27 cellular contexts compared by ENCODE assay signal in the genomic region with DNA sequence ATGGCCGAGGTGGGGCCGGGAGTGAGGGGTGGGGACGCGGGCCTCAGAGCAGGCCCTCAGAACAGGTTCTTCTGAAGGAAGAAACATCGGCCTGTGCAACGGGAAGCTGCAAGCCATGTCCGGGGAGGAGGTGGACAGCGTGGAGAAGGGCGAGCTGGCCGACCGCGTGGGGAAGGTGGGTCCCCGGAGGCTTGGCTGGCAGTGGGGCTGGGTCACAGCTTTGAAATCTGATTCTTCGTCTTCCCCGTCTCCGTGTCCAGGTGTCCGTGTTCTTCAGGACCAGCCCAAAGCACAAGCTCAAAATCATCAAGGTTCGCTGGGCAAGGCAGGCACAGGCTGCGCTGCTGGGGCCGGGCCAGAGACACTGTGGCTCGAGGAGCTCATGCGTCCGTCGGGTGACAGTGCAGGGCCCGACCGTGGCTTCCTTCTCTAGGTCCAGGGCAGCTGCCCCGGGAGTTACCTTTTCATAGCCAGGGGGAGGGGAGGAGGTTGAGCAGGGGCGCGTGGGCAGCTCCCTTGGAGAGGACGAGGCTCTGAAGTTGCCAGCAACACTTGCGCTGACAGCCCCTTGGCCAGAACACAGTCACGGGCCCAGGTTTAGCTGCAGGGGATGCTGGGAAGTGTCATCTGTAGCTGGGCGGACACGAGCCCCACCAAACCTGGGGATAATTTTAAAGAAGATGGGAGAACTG. TPM values are rescaled to one million over a fixed set of nuclear protein-coding genes. Genes with fewer than 3 reads are reported as not detected.
A peak's percentile ranks its signal among the peaks of the same experiment; 100 is the strongest.
DNase-seq lines count a peak whose midpoint lies in the region; ATAC-seq, FAIRE-seq and TF ChIP-seq lines count a peak whose summit lies in the region.
"Had no signal": no experiment of that assay in that cellular context is flagged by ENCODE, and none has a peak within 500 bp of the region (broad histone marks: within the 10 kb centered on the region; RNA-seq: fewer than 3 reads in every experiment).

No MANE protein-coding gene starts in this region.

- no peak overlapping the region for H3K4me3 Mint-ChIP-seq in activated CD4-positive, alpha-beta memory T cell treated with anti-CD3 and anti-CD28 coated beads for 36 hours
- no peak overlapping the region for H3K4me3 Mint-ChIP-seq in activated CD4-positive, alpha-beta memory T cell treated with anti-CD3 and anti-CD28 coated beads, Interleukin-2, amount 10 ng/mL, durations not matched to agents 7 days and 5 days
- H3K4me3 Mint-ChIP-seq in progenitor cell of endocrine pancreas (ENCODE audit: low read depth), result no peak overlapping the region
- H3K4me3 Mint-ChIP-seq in activated CD4-positive, alpha-beta T cell treated with anti-CD3 and anti-CD28 coated beads, Interleukin-2, amount 10 ng/mL, durations not matched to agents 24 days and 14 days, result no peak overlapping the region
- H3K4me3 Mint-ChIP-seq: activated CD8-positive, alpha-beta T cell treated with anti-CD3 and anti-CD28 coated beads, Interleukin-2, amount 10 ng/mL, durations not matched to agents 7 days and 5 days; activated T-cell treated with anti-CD3 and anti-CD28 coated beads, Interleukin-2, amount 50 U/mL, for 4 hours; CD4-positive, alpha-beta memory T cell; stimulated activated naive B cell treated with anti-CD40 and anti-IgM and Interleukin-4, amounts not matched to agents 10 μg/mL and 1 μg/mL and 100 μg/mL, for 72 hours had no signal

- no peak overlapping the region for H2AFZ ChIP-seq in HepG2 (ENCODE audit: low read length)
- H2AFZ ChIP-seq: hepatocyte had no signal

- ATAC-seq in HepG2 (peak; percentile 38; the same call in 2 of the 3 replicates), HG02759 (IDR thresholded peaks at IDR 0.05; ENCODE audit: unreplicated experiment) (no peak)
- ATAC-seq: activated CD4-positive, CD25-positive, alpha-beta regulatory T cell treated with anti-CD3 and anti-CD28 coated beads, Interleukin-2, amount 50 U/mL, for 24 hours; activated CD8-positive, alpha-beta T cell treated with anti-CD3 and anti-CD28 coated beads, Interleukin-2, amount 10 ng/mL, durations not matched to agents 7 days and 5 days; activated T-cell treated with anti-CD3 and anti-CD28 coated beads, Interleukin-2, amount 50 U/mL, for 4 hours; gastrocnemius medialis; stimulated activated naive B cell treated with anti-CD40 and anti-IgM and Interleukin-4, amounts not matched to agents 10 μg/mL and 1 μg/mL and 100 μg/mL, for 72 hours had no signal

- H3K36me3 Mint-ChIP-seq in activated CD4-positive, alpha-beta memory T cell treated with anti-CD3 and anti-CD28 coated beads for 36 hours, result no peaks in the 10 kb centered on the region
- no peaks in the 10 kb centered on the region for H3K36me3 Mint-ChIP-seq in activated CD4-positive, alpha-beta memory T cell treated with anti-CD3 and anti-CD28 coated beads, Interleukin-2, amount 10 ng/mL, durations not matched to agents 7 days and 5 days (ENCODE audit: low read depth)
- H3K36me3 Mint-ChIP-seq in progenitor cell of endocrine pancreas (ENCODE audit: insufficient read depth), result peaks cover 1% of the 10 kb centered on the region
- peaks cover 9% of the 10 kb centered on the region for H3K36me3 Mint-ChIP-seq in activated CD4-positive, alpha-beta T cell treated with anti-CD3 and anti-CD28 coated beads, Interleukin-2, amount 10 ng/mL, durations not matched to agents 24 days and 14 days (ENCODE audit: low read depth)
- H3K36me3 Mint-ChIP-seq: CD4-positive, alpha-beta memory T cell had no signal

- CTCF ChIA-PET in activated CD4-positive, alpha-beta memory T cell treated with anti-CD3 and anti-CD28 coated beads for 36 hours (lab: Charles Lee), result interaction anchor here (0.6 kb wide), 1 partner anchor 390 kb away, joined by 4 read pairs; no protein-coding TSS in a partner anchor
- CTCF ChIA-PET in activated CD4-positive, alpha-beta memory T cell treated with anti-CD3 and anti-CD28 coated beads, Interleukin-2, amount 10 ng/mL, durations not matched to agents 7 days and 5 days (lab: Charles Lee), result no interaction called here
- CTCF ChIA-PET in HepG2 (lab: Yijun Ruan, JAX; ENCODE audit: low intra/inter-chr PET ratio, low total read pairs), result no interaction called here

- no peak overlapping the region for H3K27ac ChIP-seq in HepG2 (ENCODE audit: extremely low read length, insufficient read depth, low read length)
- H3K27ac ChIP-seq: dorsolateral prefrontal cortex, gastrocnemius medialis, hepatocyte, suprapubic skin, vagina had no signal

- H3K4me1 ChIP-seq in HepG2 (ENCODE audit: insufficient read depth, low read length), result no peaks in the 10 kb centered on the region
- H3K4me1 ChIP-seq: gastrocnemius medialis, suprapubic skin, vagina had no signal

- H3K27me3 Mint-ChIP-seq in activated CD4-positive, alpha-beta memory T cell treated with anti-CD3 and anti-CD28 coated beads for 36 hours, result peaks cover 3% of the 10 kb centered on the region
- H3K27me3 Mint-ChIP-seq in activated CD4-positive, alpha-beta memory T cell treated with anti-CD3 and anti-CD28 coated beads, Interleukin-2, amount 10 ng/mL, durations not matched to agents 7 days and 5 days, result no peaks in the 10 kb centered on the region
- no peaks in the 10 kb centered on the region for H3K27me3 Mint-ChIP-seq in progenitor cell of endocrine pancreas
- H3K27me3 Mint-ChIP-seq in activated CD4-positive, alpha-beta T cell treated with anti-CD3 and anti-CD28 coated beads, Interleukin-2, amount 10 ng/mL, durations not matched to agents 24 days and 14 days, result no peaks in the 10 kb centered on the region

- H3K4me1 Mint-ChIP-seq in activated CD4-positive, alpha-beta memory T cell treated with anti-CD3 and anti-CD28 coated beads for 36 hours (ENCODE audit: low read depth), result no peaks in the 10 kb centered on the region
- no peaks in the 10 kb centered on the region for H3K4me1 Mint-ChIP-seq in activated CD4-positive, alpha-beta memory T cell treated with anti-CD3 and anti-CD28 coated beads, Interleukin-2, amount 10 ng/mL, durations not matched to agents 7 days and 5 days
- no peaks in the 10 kb centered on the region for H3K4me1 Mint-ChIP-seq in progenitor cell of endocrine pancreas (ENCODE audit: low read depth)
- H3K4me1 Mint-ChIP-seq in activated CD4-positive, alpha-beta T cell treated with anti-CD3 and anti-CD28 coated beads, Interleukin-2, amount 10 ng/mL, durations not matched to agents 24 days and 14 days, result no peaks in the 10 kb centered on the region
- H3K4me1 Mint-ChIP-seq: CD4-positive, alpha-beta memory T cell; stimulated activated naive B cell treated with anti-CD40 and anti-IgM and Interleukin-4, amounts not matched to agents 10 μg/mL and 1 μg/mL and 100 μg/mL, for 72 hours had no signal

- H3K4me2 ChIP-seq in HepG2 (ENCODE audit: low read depth, low read length), result no peak overlapping the region
- H3K4me2 ChIP-seq: hepatocyte had no signal

- no TSS peak for BruUV-seq in HepG2 (replicated peaks; lab: Mats Ljungman, UMichigan)

- no peak for TF ChIP-seq RAD21 in HepG2 (CRISPR knock-in tag; IDR thresholded peaks at IDR 0.05)

- H3K9ac ChIP-seq in HepG2 (ENCODE audit: insufficient read depth, low read depth, low read length), result no peak overlapping the region

- no peaks in the 10 kb centered on the region for H3K9me3 ChIP-seq in HepG2 (ENCODE audit: low read length)
- H3K9me3 ChIP-seq: gastrocnemius medialis, suprapubic skin, vagina had no signal

- no peaks in the 10 kb centered on the region for H4K20me1 ChIP-seq in HepG2 (ENCODE audit: insufficient read depth, low read length)

- H3K4me3 ChIP-seq in H7 (ENCODE audit: insufficient read depth, low read depth, low read length) (no peak overlapping the region), HepG2 (replicated peaks in 1 of 3; ENCODE audit: insufficient read depth in 1 of 3, low read depth in 2 of 3, low read length in 3 of 3) (no peak overlapping the region)
- H3K4me3 ChIP-seq: dorsolateral prefrontal cortex, gastrocnemius medialis, hepatocyte, suprapubic skin, vagina had no signal

- intact Hi-C loops in activated CD4-positive, alpha-beta memory T cell treated with anti-CD3 and anti-CD28 coated beads for 36 hours (cut with micrococcal nuclease), result no loop called here
- intact Hi-C loops in HepG2 (cut with micrococcal nuclease; ENCODE audit: unreplicated experiment), result no loop called here
- intact Hi-C loops in activated CD4-positive, alpha-beta T cell treated with anti-CD3 and anti-CD28 coated beads, Interleukin-2, amount 10 ng/mL, durations not matched to agents 24 days and 14 days (cut with micrococcal nuclease), result no loop called here

- 60% methylated on average over 30 of the region's 34 CpGs for WGBS in HepG2 (ENCODE audit: low lambda C conversion rate)

- H3K9me3 Mint-ChIP-seq in activated CD4-positive, alpha-beta memory T cell treated with anti-CD3 and anti-CD28 coated beads for 36 hours, result no peaks in the 10 kb centered on the region
- H3K9me3 Mint-ChIP-seq in activated CD4-positive, alpha-beta memory T cell treated with anti-CD3 and anti-CD28 coated beads, Interleukin-2, amount 10 ng/mL, durations not matched to agents 7 days and 5 days, result peaks cover 2% of the 10 kb centered on the region
- H3K9me3 Mint-ChIP-seq in progenitor cell of endocrine pancreas (ENCODE audit: low read depth), result no peaks in the 10 kb centered on the region
- H3K9me3 Mint-ChIP-seq in activated CD4-positive, alpha-beta T cell treated with anti-CD3 and anti-CD28 coated beads, Interleukin-2, amount 10 ng/mL, durations not matched to agents 24 days and 14 days, result no peaks in the 10 kb centered on the region
- H3K9me3 Mint-ChIP-seq: activated T-cell treated with anti-CD3 and anti-CD28 coated beads, Interleukin-2, amount 50 U/mL, for 4 hours had no signal

- in situ Hi-C loops in HepG2 (cut with HindIII; ENCODE audit: extremely low pct_ligation_motif_present, low pct_unique_long_range_greater_than_20kb), result no loop called here

- no peaks in the 10 kb centered on the region for H3K36me3 ChIP-seq in H7 (replicated peaks; ENCODE audit: control insufficient read depth, insufficient read depth, low read length)
- H3K36me3 ChIP-seq in HepG2 (replicated peaks in 1 of 2; ENCODE audit: control insufficient read depth in 1 of 2, insufficient read depth in 2 of 2, low read length in 2 of 2), result no peaks in the 10 kb centered on the region
- H3K36me3 ChIP-seq: gastrocnemius medialis, suprapubic skin, vagina had no signal

- peak; percentile 4 for DNase-seq in activated CD4-positive, alpha-beta memory T cell treated with anti-CD3 and anti-CD28 coated beads for 36 hours
- DNase-seq in activated CD4-positive, alpha-beta memory T cell treated with anti-CD3 and anti-CD28 coated beads, Interleukin-2, amount 10 ng/mL, durations not matched to agents 7 days and 5 days, result no peak
- DNase-seq in H7, result peak; percentile 47
- no peak for DNase-seq in HepG2 (ENCODE audit: low spot score)
- DNase-seq in progenitor cell of endocrine pancreas (ENCODE audit: low spot score, unreplicated experiment), result no peak
- no peak for DNase-seq in D341Med (ENCODE audit: low spot score)
- DNase-seq in activated CD4-positive, alpha-beta T cell treated with anti-CD3 and anti-CD28 coated beads, Interleukin-2, amount 10 ng/mL, durations not matched to agents 24 days and 14 days, result no peak
- DNase-seq: activated CD8-positive, alpha-beta T cell treated with anti-CD3 and anti-CD28 coated beads, Interleukin-2, amount 10 ng/mL, durations not matched to agents 7 days and 5 days; activated naive CD4-positive, alpha-beta T cell treated with anti-CD3 and anti-CD28 coated beads, Interleukin-2, amount 50 U/mL, for 16 hours; activated T-cell treated with anti-CD3 and anti-CD28 coated beads, Interleukin-2, amount 50 U/mL, for 4 hours; CD4-positive, alpha-beta memory T cell; gastrocnemius medialis; left cardiac atrium; mesendoderm; NCI-H1417; NCI-H2029 treated with DMSO at 0.1 percent for 48 hours; NCI-H226; NCI-H69; SIG-M5; stimulated activated naive B cell treated with anti-CD40 and anti-IgM and Interleukin-4, amounts not matched to agents 10 μg/mL and 1 μg/mL and 100 μg/mL, for 72 hours had no signal

- POLR2A ChIA-PET in activated CD4-positive, alpha-beta memory T cell treated with anti-CD3 and anti-CD28 coated beads for 36 hours (lab: Charles Lee), result no interaction called here
- POLR2A ChIA-PET in activated CD4-positive, alpha-beta memory T cell treated with anti-CD3 and anti-CD28 coated beads, Interleukin-2, amount 10 ng/mL, durations not matched to agents 7 days and 5 days (lab: Charles Lee), result no interaction called here
- POLR2A ChIA-PET in HepG2 (lab: Yijun Ruan, JAX), result no interaction called here

- no peak for FAIRE-seq in HepG2 (lab: Jason Lieb, UNC)
- FAIRE-seq: A204.1 had no signal

- H3K27ac Mint-ChIP-seq in activated CD4-positive, alpha-beta memory T cell treated with anti-CD3 and anti-CD28 coated beads for 36 hours, result no peak overlapping the region
- H3K27ac Mint-ChIP-seq in activated CD4-positive, alpha-beta memory T cell treated with anti-CD3 and anti-CD28 coated beads, Interleukin-2, amount 10 ng/mL, durations not matched to agents 7 days and 5 days, result no peak overlapping the region
- peak overlapping the region; percentile 46 for H3K27ac Mint-ChIP-seq in progenitor cell of endocrine pancreas
- no peak overlapping the region for H3K27ac Mint-ChIP-seq in activated CD4-positive, alpha-beta T cell treated with anti-CD3 and anti-CD28 coated beads, Interleukin-2, amount 10 ng/mL, durations not matched to agents 24 days and 14 days
- H3K27ac Mint-ChIP-seq: activated CD8-positive, alpha-beta T cell treated with anti-CD3 and anti-CD28 coated beads, Interleukin-2, amount 10 ng/mL, durations not matched to agents 7 days and 5 days; CD4-positive, alpha-beta memory T cell; stimulated activated naive B cell treated with anti-CD40 and anti-IgM and Interleukin-4, amounts not matched to agents 10 μg/mL and 1 μg/mL and 100 μg/mL, for 72 hours had no signal

- no peaks in the 10 kb centered on the region for H3K27me3 ChIP-seq in H7 (ENCODE audit: control insufficient read depth, insufficient read depth, low read length)
- peaks cover 1 to 5% of the 10 kb centered on the region in 2 experiments; a peak in 3 of 5 replicates for H3K27me3 ChIP-seq in HepG2 (ENCODE audit: control insufficient read depth in 1 of 2, insufficient read depth in 2 of 2, low read length in 2 of 2)
- H3K27me3 ChIP-seq: dorsolateral prefrontal cortex, hepatocyte, suprapubic skin, vagina had no signal

- TF ChIP-seq EP300 in HepG2 (IDR thresholded peaks at IDR 0.05; ENCODE audit: low read depth in 2 of 2, low read length in 2 of 2), result no peak
- no peak for TF ChIP-seq EP300 in HepG2 (CRISPR knock-in tag; IDR thresholded peaks at IDR 0.05; ENCODE audit: borderline replicate concordance)

- H3K79me2 ChIP-seq in HepG2 (ENCODE audit: insufficient read depth, low read length), result no peaks in the 10 kb centered on the region
- H3K79me2 ChIP-seq: hepatocyte had no signal

- TF ChIP-seq CTCF in HepG2 (CRISPR knock-in tag; IDR thresholded peaks at IDR 0.05) (no peak), progenitor cell of endocrine pancreas (IDR thresholded peaks at IDR 0.05; ENCODE audit: unreplicated experiment) (no peak)

- TF ChIP-seq POLR2A in HepG2 (IDR thresholded peaks at IDR 0.05; ENCODE audit: insufficient read depth in 1 of 2, low read depth in 2 of 2, low read length in 2 of 2), result no peak

RNA-seq across cellular contexts. Expression of a gene that starts 51.3 kb away (rescaled TPM):
- total RNA-seq in activated CD4-positive, alpha-beta memory T cell treated with anti-CD3 and anti-CD28 coated beads for 36 hours, result 10 to 100 TPM; 12.9 to 13.6 TPM
- total RNA-seq in activated CD4-positive, alpha-beta memory T cell treated with anti-CD3 and anti-CD28 coated beads, Interleukin-2, amount 10 ng/mL, durations not matched to agents 7 days and 5 days, result 10 to 100 TPM; 27.7 to 33.4 TPM
- 9.2 and 11.6 TPM in 2 replicates for total RNA-seq in H7 (2014; rRNA removed; shearing (Covaris generic))
- total RNA-seq in HepG2 (2016; rRNA removed; fragmentation: Illumina TruSeq; extraction: Trizol) (14.7 and 17.4 TPM in 2 replicates), progenitor cell of endocrine pancreas (32.3 and 32.7 TPM in 2 replicates)
- total RNA-seq in HepG2 (2016; cell fraction: cytosol; rRNA removed; fragmentation: Illumina TruSeq; extraction: Trizol; ENCODE audit: low read depth), result 1.0 and 1.5 TPM in 2 replicates
- total RNA-seq in HepG2 (2016; cell fraction: insoluble cytoplasmic fraction; rRNA removed; fragmentation: Illumina TruSeq; extraction: Trizol), result 14.3 and 19.5 TPM in 2 replicates
- 3.8 and 4.1 TPM in 2 replicates for total RNA-seq in HepG2 (2016; cell fraction: membrane; rRNA removed; fragmentation: Illumina TruSeq; extraction: Trizol)
- total RNA-seq in HepG2 (2016; cell fraction: nucleus; rRNA removed; fragmentation: Illumina TruSeq; extraction: Trizol), result 13.9 and 16.3 TPM in 2 replicates
- 11.8 and 12.0 TPM in 2 replicates for polyA plus RNA-seq in HepG2 (2011; rRNA removed)
- 10.9 and 11.8 TPM in 2 replicates for polyA plus RNA-seq in HepG2 (2011; cell fraction: cytosol; rRNA removed)
- polyA plus RNA-seq in HepG2 (2011; cell fraction: nucleus; rRNA removed), result 13.6 and 14.0 TPM in 2 replicates
- 6.9 and 8.1 TPM in 2 replicates for polyA plus RNA-seq in HepG2 (2012)
- polyA plus RNA-seq in HepG2 (2016; cell fraction: cytosol; fragmentation: Illumina TruSeq; extraction: Trizol; ENCODE audit: low read depth), result 0.46 and 0.59 TPM in 2 replicates
- polyA plus RNA-seq in HepG2 (2016; cell fraction: insoluble cytoplasmic fraction; fragmentation: Illumina TruSeq; extraction: Trizol; ENCODE audit: low read depth), result 10.6 and 11.4 TPM in 2 replicates
- 1.5 and 1.9 TPM in 2 replicates for polyA plus RNA-seq in HepG2 (2016; cell fraction: membrane; fragmentation: Illumina TruSeq; extraction: Trizol; ENCODE audit: low read depth)
- 9.0 and 10.6 TPM in 2 replicates for polyA plus RNA-seq in HepG2 (2016; cell fraction: nucleus; fragmentation: Illumina TruSeq; extraction: Trizol; ENCODE audit: insufficient read depth, low read depth)
- 20.4 and 30.6 TPM in 2 replicates for polyA minus RNA-seq in HepG2 (2011; rRNA and poly(A)+ RNA removed; ENCODE audit: low replicate concordance)
- 7.9 and 10.9 TPM in 2 replicates for polyA minus RNA-seq in HepG2 (2011; cell fraction: cytosol; rRNA and poly(A)+ RNA removed)
- polyA minus RNA-seq in HepG2 (2011; cell fraction: nucleus; rRNA and poly(A)+ RNA removed), result 17.6 and 19.1 TPM in 2 replicates
- total RNA-seq in activated CD4-positive, alpha-beta T cell treated with anti-CD3 and anti-CD28 coated beads, Interleukin-2, amount 10 ng/mL, durations not matched to agents 24 days and 14 days, result 11.7 and 12.5 TPM in 2 replicates

Comparison
In these comparisons a context has a peak if more than half of its experiments do, and no peak if none do; other contexts are left out.
1. DNase-seq: peak in activated CD4-positive, alpha-beta memory T cell treated with anti-CD3 and anti-CD28 coated beads for 36 hours (single experiment) and H7 (single experiment); none in activated CD4-positive, alpha-beta memory T cell treated with anti-CD3 and anti-CD28 coated beads, Interleukin-2, amount 10 ng/mL, durations not matched to agents 7 days and 5 days (single experiment), HepG2 (single experiment), progenitor cell of endocrine pancreas (single experiment), D341Med (single experiment) and activated CD4-positive, alpha-beta T cell treated with anti-CD3 and anti-CD28 coated beads, Interleukin-2, amount 10 ng/mL, durations not matched to agents 24 days and 14 days (single experiment).